ENCODE assay signal across 1 cellular context in the genomic region with DNA sequence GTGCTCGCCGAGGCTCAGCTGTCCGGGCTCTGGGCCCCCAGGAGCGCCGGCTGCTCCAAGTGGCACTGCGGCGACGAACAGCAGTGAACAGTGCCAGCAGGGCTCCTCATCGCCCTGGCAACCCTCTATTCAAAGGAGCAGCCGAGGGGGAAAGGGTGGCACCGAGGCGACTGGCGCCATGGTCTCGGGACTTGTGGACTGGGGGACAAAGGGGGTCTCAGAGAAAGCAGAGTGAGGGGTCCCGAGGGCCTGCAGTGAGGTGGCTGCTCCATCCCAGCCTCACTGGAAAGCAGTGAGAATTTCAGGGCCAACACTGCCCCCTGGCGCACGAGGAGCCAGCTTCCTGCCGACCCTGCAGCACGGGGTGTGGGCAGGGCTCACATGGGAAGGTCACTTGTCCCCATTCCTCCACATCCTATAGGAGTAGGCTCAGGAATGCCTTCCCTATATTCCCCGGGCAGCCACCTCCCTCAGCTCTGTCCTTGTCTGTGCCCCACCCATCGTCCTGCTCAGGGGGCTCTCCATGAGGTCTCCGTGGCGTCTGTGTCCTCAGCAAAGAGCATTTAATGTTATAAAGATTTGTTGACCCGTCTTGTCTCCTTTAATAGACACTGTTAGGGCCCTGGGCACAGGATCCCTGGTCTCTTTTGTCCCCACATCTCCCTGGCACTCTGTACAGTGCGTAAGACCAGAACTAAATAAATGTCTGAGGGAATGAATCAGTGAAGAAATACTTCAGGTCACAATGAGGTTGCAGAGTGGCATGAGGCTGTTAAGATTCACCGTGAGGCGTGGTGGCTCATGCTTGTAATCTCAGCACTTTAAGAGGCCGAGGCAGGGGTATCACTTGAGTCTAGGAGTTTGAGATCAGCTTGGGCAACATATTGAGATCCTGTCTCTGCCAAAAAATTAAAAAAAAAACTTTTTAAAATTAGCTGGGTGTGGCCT.
TF ChIP-seq lines count a peak whose summit lies in the region.

No MANE protein-coding gene starts in this region.

TF ChIP-seq in HepG2, 621 proteins besides CTCF, POLR2A, EP300 and RAD21 (continued from another document):
- 0 out of 2 replicates have a peak, but pooled peaks have one; percentile 7 for TF ChIP-seq FOSL2 (CRISPR knock-in tag; IDR thresholded peaks at IDR 0.05)
- no peak for TF ChIP-seq BHLHE40 (IDR thresholded peaks at IDR 0.05; ENCODE audit: low read length)
- no peak for TF ChIP-seq ZBTB1 (CRISPR knock-in tag; IDR thresholded peaks at IDR 0.05; ENCODE audit: borderline replicate concordance)
- TF ChIP-seq ZNF543 (CRISPR knock-in tag; IDR thresholded peaks at IDR 0.05) = no peak
- TF ChIP-seq NR2F6 (IDR thresholded peaks at IDR 0.05) = no peak
- TF ChIP-seq NR2F6 (CRISPR knock-in tag; IDR thresholded peaks at IDR 0.05) = 0 out of 2 replicates have a peak, but pooled peaks have one; percentile 35
- 0 out of 2 replicates have a peak, but pooled peaks have one; percentile 22 for TF ChIP-seq MAX (IDR thresholded peaks at IDR 0.05)
- peak; percentile 18; the same call in 1 of the 3 replicates for TF ChIP-seq MXI1 (IDR thresholded peaks at IDR 0.05; ENCODE audit: borderline replicate concordance, low read depth, low read length)
- peak; percentile 40; the same call in 1 of the 2 replicates for TF ChIP-seq ETV5 (CRISPR knock-in tag; IDR thresholded peaks at IDR 0.05; ENCODE audit: borderline replicate concordance)
- peak; percentile 22; the same call in 1 of the 2 replicates for TF ChIP-seq GABPB1 (CRISPR knock-in tag; IDR thresholded peaks at IDR 0.05)
- TF ChIP-seq TEAD3 (CRISPR knock-in tag; optimal IDR thresholded peaks at IDR 0.05; ENCODE audit: borderline replicate concordance) = peak; percentile 16
- TF ChIP-seq SMC3 (IDR thresholded peaks at IDR 0.05; ENCODE audit: low read length) = peak; percentile 13; the same call in 1 of the 2 replicates
- TF ChIP-seq, protein P1, sequence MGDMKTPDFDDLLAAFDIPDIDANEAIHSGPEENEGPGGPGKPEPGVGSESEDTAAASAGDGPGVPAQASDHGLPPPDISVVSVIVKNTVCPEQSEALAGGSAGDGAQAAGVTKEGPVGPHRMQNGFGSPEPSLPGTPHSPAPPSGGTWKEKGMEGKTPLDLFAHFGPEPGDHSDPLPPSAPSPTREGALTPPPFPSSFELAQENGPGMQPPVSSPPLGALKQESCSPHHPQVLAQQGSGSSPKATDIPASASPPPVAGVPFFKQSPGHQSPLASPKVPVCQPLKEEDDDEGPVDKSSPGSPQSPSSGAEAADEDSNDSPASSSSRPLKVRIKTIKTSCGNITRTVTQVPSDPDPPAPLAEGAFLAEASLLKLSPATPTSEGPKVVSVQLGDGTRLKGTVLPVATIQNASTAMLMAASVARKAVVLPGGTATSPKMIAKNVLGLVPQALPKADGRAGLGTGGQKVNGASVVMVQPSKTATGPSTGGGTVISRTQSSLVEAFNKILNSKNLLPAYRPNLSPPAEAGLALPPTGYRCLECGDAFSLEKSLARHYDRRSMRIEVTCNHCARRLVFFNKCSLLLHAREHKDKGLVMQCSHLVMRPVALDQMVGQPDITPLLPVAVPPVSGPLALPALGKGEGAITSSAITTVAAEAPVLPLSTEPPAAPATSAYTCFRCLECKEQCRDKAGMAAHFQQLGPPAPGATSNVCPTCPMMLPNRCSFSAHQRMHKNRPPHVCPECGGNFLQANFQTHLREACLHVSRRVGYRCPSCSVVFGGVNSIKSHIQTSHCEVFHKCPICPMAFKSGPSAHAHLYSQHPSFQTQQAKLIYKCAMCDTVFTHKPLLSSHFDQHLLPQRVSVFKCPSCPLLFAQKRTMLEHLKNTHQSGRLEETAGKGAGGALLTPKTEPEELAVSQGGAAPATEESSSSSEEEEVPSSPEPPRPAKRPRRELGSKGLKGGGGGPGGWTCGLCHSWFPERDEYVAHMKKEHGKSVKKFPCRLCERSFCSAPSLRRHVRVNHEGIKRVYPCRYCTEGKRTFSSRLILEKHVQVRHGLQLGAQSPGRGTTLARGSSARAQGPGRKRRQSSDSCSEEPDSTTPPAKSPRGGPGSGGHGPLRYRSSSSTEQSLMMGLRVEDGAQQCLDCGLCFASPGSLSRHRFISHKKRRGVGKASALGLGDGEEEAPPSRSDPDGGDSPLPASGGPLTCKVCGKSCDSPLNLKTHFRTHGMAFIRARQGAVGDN (CRISPR knock-in tag; IDR thresholded peaks at IDR 0.05) = peak; percentile 49
- TF ChIP-seq STAG1 (CRISPR knock-in tag; IDR thresholded peaks at IDR 0.05) = peak; percentile 64
- no peak for TF ChIP-seq ZNF331 (CRISPR knock-in tag; IDR thresholded peaks at IDR 0.05)
- TF ChIP-seq GATAD2A (CRISPR knock-in tag; IDR thresholded peaks at IDR 0.05) = 0 out of 2 replicates have a peak, but pooled peaks have one; percentile 13
- peak; percentile 48 for TF ChIP-seq XRCC5 (optimal IDR thresholded peaks at IDR 0.05; ENCODE audit: low read length)
- TF ChIP-seq ZFP91 (CRISPR knock-in tag; IDR thresholded peaks at IDR 0.05; ENCODE audit: borderline replicate concordance) = peak; percentile 19; the same call in 1 of the 2 replicates
